Comparison of ENCODE assay signal across 19 cellular contexts in genomic region chr2:96631804-96632435, GRCh38. TPM values are rescaled to one million over a fixed set of nuclear protein-coding genes. Genes with fewer than 3 reads are reported as not detected.
DNase-seq lines count a peak whose midpoint lies in the region; ATAC-seq, FAIRE-seq and TF ChIP-seq lines count a peak whose summit lies in the region.
"Had no signal": no experiment of that assay in that cellular context is flagged by ENCODE, and none has a peak within 500 bp of the region (broad histone marks: within the 10 kb centered on the region; RNA-seq: fewer than 3 reads in every experiment).

No MANE protein-coding gene starts in this region.

- intact Hi-C loops in gastrocnemius medialis (cut with DNase I; ENCODE audit: low total_unique reads): loop anchor here (10.0 kb wide), 2 partner anchors 377 to 1467 kb away; partner anchors contain the start of gene ZNF2

- no peaks in the 10 kb centered on the region for H4K20me1 ChIP-seq in fibroblast of lung (ENCODE audit: control insufficient read depth, extremely low read depth, insufficient read depth, low read length)

- TF ChIP-seq POLR2A in gastrocnemius medialis (IDR thresholded peaks at IDR 0.05) (no peak), GM18505 (IDR thresholded peaks at IDR 0.05; ENCODE audit: borderline replicate concordance, extremely low read depth, insufficient read depth, insufficient read length) (no peak)

- H3K4me3 ChIP-seq in fibroblast of lung (replicated peaks in 1 of 4; ENCODE audit: control extremely low read depth in 1 of 4, insufficient read depth in 1 of 4, low read depth in 3 of 4, low read length in 4 of 4) (no peak overlapping the region), gastrocnemius medialis (no peak overlapping the region)
- H3K4me3 ChIP-seq: BLaER1 treated with 17β-estradiol and CSF1 and Interleukin-3, amounts not matched to agents 10 nM and 100 nM; cardiac muscle cell; hepatocyte; prostate gland; SK-N-MC; suprapubic skin had no signal

- H2AFZ ChIP-seq in fibroblast of lung (ENCODE audit: low read length): no peak overlapping the region
- H2AFZ ChIP-seq: hepatocyte had no signal

- H3K9me3 ChIP-seq in fibroblast of lung (ENCODE audit: control insufficient read depth, insufficient read depth, low read depth, low read length) (no peaks in the 10 kb centered on the region), gastrocnemius medialis (no peaks in the 10 kb centered on the region)
- H3K9me3 ChIP-seq: BLaER1 treated with 17β-estradiol and CSF1 and Interleukin-3, amounts not matched to agents 10 nM and 100 nM; prostate gland; suprapubic skin had no signal

- DNase-seq in EH (ENCODE audit: low read depth) (peak; percentile 87), RCC 7860 (ENCODE audit: low spot score) (peak; percentile 82), fibroblast of lung (ENCODE audit: low read depth in 2 of 2) (peak; percentile 56), gastrocnemius medialis (no peak), GDM1 (lab: John Stamatoyannopoulos, UW) (no peak), NCI-H226 (no peak)
- no peak for DNase-seq in activated CD8-positive, alpha-beta memory T cell treated with anti-CD3 and anti-CD28 coated beads, Interleukin-2, amount 50 U/mL, for 4 hours
- DNase-seq: activated naive CD4-positive, alpha-beta T cell; naive thymus-derived CD8-positive, alpha-beta T cell; NCI-H2171 treated with DMSO at 0.1 percent for 48 hours had no signal

- H3K4me1 ChIP-seq in fibroblast of lung (ENCODE audit: control insufficient read depth, extremely low read depth, insufficient read depth, low read length) (peaks cover 2% of the 10 kb centered on the region), gastrocnemius medialis (peaks cover 59 to 67% of the 10 kb centered on the region in 2 donors)
- H3K4me1 ChIP-seq: prostate gland had no signal

- ATAC-seq in gastrocnemius medialis (peak; percentile 69 to 76), GM18505 (IDR thresholded peaks at IDR 0.05; ENCODE audit: unreplicated experiment) (no peak)
- ATAC-seq: left lobe of liver; naive thymus-derived CD8-positive, alpha-beta T cell had no signal

- peaks cover 25% of the 10 kb centered on the region for H3K79me2 ChIP-seq in fibroblast of lung (ENCODE audit: control insufficient read depth, insufficient read depth, low read length)

- FAIRE-seq in RCC 7860 (lab: Jason Lieb, UNC): no peak
- FAIRE-seq: GM19239 had no signal

- TF ChIP-seq CTCF in fibroblast of lung (conservative IDR thresholded peaks at IDR 0.05 in 1 of 2, IDR thresholded peaks at IDR 0.05 in 1 of 2; ENCODE audit: low read depth in 1 of 2, low read length in 2 of 2) (no peak), gastrocnemius medialis (IDR thresholded peaks at IDR 0.05 in 4 of 5, conservative IDR thresholded peaks at IDR 0.05 in 1 of 5) (no peak)

- H3K27me3 ChIP-seq in fibroblast of lung (ENCODE audit: control insufficient read depth, insufficient read depth, low read length) (no peaks in the 10 kb centered on the region), gastrocnemius medialis (no peaks in the 10 kb centered on the region)
- H3K27me3 ChIP-seq: BLaER1 treated with 17β-estradiol and CSF1 and Interleukin-3, amounts not matched to agents 10 nM and 100 nM; cardiac muscle cell; hepatocyte; suprapubic skin had no signal

- in situ Hi-C loops in gastrocnemius medialis (cut with MboI; ENCODE audit: low sequenced_read_pairs in 4 of 4): loop anchor here in 2 of 4 donors (10.0 kb wide), 2 partner anchors 97 to 123 kb away; partner anchors contain the start of gene ARID5A (in 1 of the 2)

- peaks cover 4% of the 10 kb centered on the region for H3K36me3 ChIP-seq in fibroblast of lung (ENCODE audit: control insufficient read depth, insufficient read depth, low read length)
- peaks cover 0 to 50% of the 10 kb centered on the region in 2 donors for H3K36me3 ChIP-seq in gastrocnemius medialis

- no peak overlapping the region for H3K4me2 ChIP-seq in fibroblast of lung (ENCODE audit: extremely low read depth, insufficient read depth, low read length)
- H3K4me2 ChIP-seq: BLaER1 treated with 17β-estradiol and CSF1 and Interleukin-3, amounts not matched to agents 10 nM and 100 nM; hepatocyte had no signal

- H3K27ac ChIP-seq in fibroblast of lung (ENCODE audit: insufficient read depth, low read length) (no peak overlapping the region), gastrocnemius medialis (peak overlapping the region; percentile 67 to 98 (median 82))
- H3K27ac ChIP-seq: BLaER1 treated with 17β-estradiol and CSF1 and Interleukin-3, amounts not matched to agents 10 nM and 100 nM; cardiac muscle cell; hepatocyte; prostate gland; SK-N-MC; suprapubic skin had no signal

- no peak overlapping the region for H3K9ac ChIP-seq in fibroblast of lung (ENCODE audit: insufficient read depth, low read length)
- H3K9ac ChIP-seq: BLaER1 treated with 17β-estradiol and CSF1 and Interleukin-3, amounts not matched to agents 10 nM and 100 nM had no signal

RNA-seq across cellular contexts. Expression of gene KANSL3, which starts 6.2 kb away (rescaled TPM):
- total RNA-seq in fibroblast of lung (28.2 and 36.5 TPM in 2 replicates), gastrocnemius medialis (10 to 100 TPM; 49.4 to 76.9 (median 60.4) TPM)
- 15.9 and 18.7 TPM in 2 replicates for polyA plus RNA-seq in fibroblast of lung
- polyA plus RNA-seq in fibroblast of lung (2012): 17.2 and 17.8 TPM in 2 replicates
- polyA minus RNA-seq in fibroblast of lung (ENCODE audit: low replicate concordance): 180 and 200 TPM in 2 replicates

RNA-seq across cellular contexts. Expression of gene FER1L5, which starts 10.6 kb away (rescaled TPM):
- total RNA-seq in fibroblast of lung (0.50 and 0.51 TPM in 2 replicates), gastrocnemius medialis (not detected)
- polyA plus RNA-seq in fibroblast of lung: 0.16 and 0.24 TPM in 2 replicates
- 0.10 and 0.24 TPM in 2 replicates for polyA plus RNA-seq in fibroblast of lung (2012)
- polyA minus RNA-seq in fibroblast of lung (ENCODE audit: low replicate concordance): 0.35 and 0.67 TPM in 2 replicates
- total RNA-seq: naive thymus-derived CD8-positive, alpha-beta T cell; suprapubic skin had no signal

Comparison
In these comparisons a context has a peak if more than half of its experiments do, and no peak if none do; other contexts are left out.
1. DNase-seq: peak in EH (single experiment), RCC 7860 (single experiment) and fibroblast of lung (2 of 2); none in gastrocnemius medialis (0 of 2), activated CD8-positive, alpha-beta memory T cell treated with anti-CD3 and anti-CD28 coated beads, Interleukin-2, amount 50 U/mL, for 4 hours (single experiment), GDM1 (single experiment) and NCI-H226 (single experiment).